Comparison of ENCODE assay signal across 10 cellular contexts in genomic region chr1:160862151-160863061, GRCh38. TPM values are rescaled to one million over a fixed set of nuclear protein-coding genes. Genes with fewer than 3 reads are reported as not detected.
A peak's percentile ranks its signal among the peaks of the same experiment; 100 is the strongest.
DNase-seq lines count a peak whose midpoint lies in the region; ATAC-seq and TF ChIP-seq lines count a peak whose summit lies in the region.
"Had no signal": no experiment of that assay in that cellular context is flagged by ENCODE, and none has a peak within 500 bp of the region (broad histone marks: within the 10 kb centered on the region; RNA-seq: fewer than 3 reads in every experiment).

Gene CD244 (minus strand): TSS chr1:160862887. CDS start chr1:160862677, 210 bp downstream.

- no peaks in the 10 kb centered on the region for H3K9me2 ChIP-seq in hepatocyte (replicated peaks; ENCODE audit: insufficient read depth)

- no peaks in the 10 kb centered on the region for H3K27me3 Mint-ChIP-seq in activated CD8-positive, alpha-beta T cell treated with anti-CD3 and anti-CD28 coated beads, Interleukin-2, amount 10 ng/mL, durations not matched to agents 7 days and 5 days (ENCODE audit: low read depth)

- H3K4me1 Mint-ChIP-seq in activated CD8-positive, alpha-beta T cell treated with anti-CD3 and anti-CD28 coated beads, Interleukin-2, amount 10 ng/mL, durations not matched to agents 7 days and 5 days (ENCODE audit: low read depth) = peaks cover 56% of the 10 kb centered on the region

- H3K9me3 Mint-ChIP-seq in activated CD8-positive, alpha-beta T cell treated with anti-CD3 and anti-CD28 coated beads, Interleukin-2, amount 10 ng/mL, durations not matched to agents 7 days and 5 days (ENCODE audit: insufficient read depth) = no peaks in the 10 kb centered on the region

- peak within 1 kb of the TSS; percentile 78 for H3K4me3 Mint-ChIP-seq in activated CD8-positive, alpha-beta T cell treated with anti-CD3 and anti-CD28 coated beads, Interleukin-2, amount 10 ng/mL, durations not matched to agents 7 days and 5 days

- no peak for TF ChIP-seq CTCF in hepatocyte (IDR thresholded peaks at IDR 0.05; ENCODE audit: poor library complexity)

- CTCF ChIA-PET in activated CD8-positive, alpha-beta T cell treated with anti-CD3 and anti-CD28 coated beads, Interleukin-2, amount 10 ng/mL, durations not matched to agents 7 days and 5 days (lab: Charles Lee) = interaction anchor here (0.6 to 7.3 kb wide), 16 partner anchors 14 to 147 kb away, joined by 3 to 93 read pairs (median 5); partner anchors contain the start of gene ITLN2

- peaks cover 20% of the 10 kb centered on the region for H3K4me1 ChIP-seq in hepatocyte (ENCODE audit: insufficient read depth)

- POLR2A ChIA-PET in activated CD8-positive, alpha-beta T cell treated with anti-CD3 and anti-CD28 coated beads, Interleukin-2, amount 10 ng/mL, durations not matched to agents 7 days and 5 days (lab: Charles Lee) = interaction anchor here (0.8 to 2.6 kb wide), 4 partner anchors 12 to 529 kb away, joined by 3 to 20 read pairs (median 5); no protein-coding TSS in a partner anchor

- no peak within 1 kb of the TSS for H3K4me3 ChIP-seq in hepatocyte

- no peaks in the 10 kb centered on the region for H3K36me3 ChIP-seq in hepatocyte (replicated peaks; ENCODE audit: insufficient read depth, low read depth)

- H3K27me3 ChIP-seq in hepatocyte = no peaks in the 10 kb centered on the region

- 51% methylated on average over 13 of the region's 13 CpGs for WGBS in hepatocyte (ENCODE audit: low lambda C conversion rate, missing lambda C conversion rate)

- H3K9me3 ChIP-seq in hepatocyte (ENCODE audit: low read depth) = no peaks in the 10 kb centered on the region

- peak within 1 kb of the TSS; percentile 90 for H3K27ac Mint-ChIP-seq in activated CD8-positive, alpha-beta T cell treated with anti-CD3 and anti-CD28 coated beads, Interleukin-2, amount 10 ng/mL, durations not matched to agents 7 days and 5 days

- peak; percentile 53 for DNase-seq in stimulated activated naive CD4-positive, alpha-beta T cell treated with Interleukin-2 at 50 U/mL for 16 hours (lab: John Stamatoyannopoulos, UW)
- DNase-seq in stimulated activated naive CD4-positive, alpha-beta T cell (lab: John Stamatoyannopoulos, UW) = no peak
- peak; percentile 82 for DNase-seq in activated CD8-positive, alpha-beta T cell treated with anti-CD3 and anti-CD28 coated beads, Interleukin-2, amount 10 ng/mL, durations not matched to agents 7 days and 5 days
- DNase-seq in hepatocyte (ENCODE audit: low spot score) (peak; percentile 28), mesenteric fat pad (ENCODE audit: low spot score) (no peak), NCI-H446 treated with DMSO at 0.1 percent for 48 hours (lab: John Stamatoyannopoulos, UW) (no peak)
- peak; percentile 32 to 33 for DNase-seq in stimulated activated CD8-positive, alpha-beta memory T cell treated with anti-CD3 and anti-CD28 coated beads, Interleukin-7, amount 100 ng/mL, for 1 hour (ENCODE audit: low read depth in 2 of 2)

- H2AFZ ChIP-seq in hepatocyte = no peak within 1 kb of the TSS

- peaks cover 16% of the 10 kb centered on the region for H3K36me3 Mint-ChIP-seq in activated CD8-positive, alpha-beta T cell treated with anti-CD3 and anti-CD28 coated beads, Interleukin-2, amount 10 ng/mL, durations not matched to agents 7 days and 5 days (ENCODE audit: low read depth)

- no peak within 1 kb of the TSS for H3K4me2 ChIP-seq in hepatocyte

- no peaks in the 10 kb centered on the region for H4K20me1 ChIP-seq in hepatocyte (ENCODE audit: insufficient read depth, poor library complexity, severe bottlenecking)

- peak; percentile 70 for ATAC-seq in HG03460 (IDR thresholded peaks at IDR 0.05; ENCODE audit: unreplicated experiment)
- ATAC-seq in activated CD8-positive, alpha-beta T cell treated with anti-CD3 and anti-CD28 coated beads, Interleukin-2, amount 10 ng/mL, durations not matched to agents 7 days and 5 days = peak; percentile 90

- H3K79me2 ChIP-seq in hepatocyte = no peaks in the 10 kb centered on the region

- no peak within 1 kb of the TSS for H3K27ac ChIP-seq in hepatocyte

RNA-seq across cellular contexts. Expression of gene CD244, which starts in this region (rescaled TPM):
- 10 to 100 TPM; 15.0 to 15.5 TPM for total RNA-seq in activated CD8-positive, alpha-beta T cell treated with anti-CD3 and anti-CD28 coated beads, Interleukin-2, amount 10 ng/mL, durations not matched to agents 7 days and 5 days
- total RNA-seq in hepatocyte = 0.47 and 0.48 TPM in 2 replicates
- polyA plus RNA-seq in hepatocyte = 1.1 and 1.2 TPM in 2 replicates
- total RNA-seq in mesenteric fat pad = 0.39 TPM
- total RNA-seq: myocyte had no signal
- polyA plus RNA-seq: BJ had no signal

Comparison
In these comparisons a context has a peak if more than half of its experiments do, and no peak if none do; other contexts are left out.
1. RNA of gene CD244 (total RNA-seq): 15.0 to 15.5 TPM in activated CD8-positive, alpha-beta T cell treated with anti-CD3 and anti-CD28 coated beads, Interleukin-2, amount 10 ng/mL, durations not matched to agents 7 days and 5 days; 0.47 to 0.48 TPM in hepatocyte and 0.39 TPM in mesenteric fat pad (single experiment); every median in the first group is over 10 times any median in the second.
2. DNase-seq: peak in stimulated activated naive CD4-positive, alpha-beta T cell treated with Interleukin-2 at 50 U/mL for 16 hours (single experiment), activated CD8-positive, alpha-beta T cell treated with anti-CD3 and anti-CD28 coated beads, Interleukin-2, amount 10 ng/mL, durations not matched to agents 7 days and 5 days (single experiment), hepatocyte (single experiment) and stimulated activated CD8-positive, alpha-beta memory T cell treated with anti-CD3 and anti-CD28 coated beads, Interleukin-7, amount 100 ng/mL, for 1 hour (2 of 2); none in stimulated activated naive CD4-positive, alpha-beta T cell (0 of 6), mesenteric fat pad (single experiment) and NCI-H446 treated with DMSO at 0.1 percent for 48 hours (single experiment).